ENCODE assay signal across 8 cellular contexts in the genomic region with DNA sequence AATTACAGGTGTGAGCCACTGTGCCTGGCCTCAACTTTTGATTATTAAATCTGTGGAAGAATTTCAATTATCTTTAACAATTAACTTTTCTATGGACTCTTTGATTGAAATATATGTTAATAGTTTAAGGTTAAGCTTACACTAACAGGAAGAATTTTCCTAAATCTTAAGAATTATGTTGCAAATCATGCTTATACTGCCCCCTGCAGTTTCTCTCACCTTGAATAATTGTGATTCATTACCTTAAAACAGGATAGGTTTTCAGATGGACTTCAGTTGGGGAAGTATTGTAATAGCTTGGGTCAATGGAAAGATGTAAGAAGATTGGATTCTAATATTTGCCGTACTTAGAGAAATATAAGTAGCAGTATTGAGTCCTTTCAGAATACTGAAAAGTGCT.
A peak's percentile ranks its signal among the peaks of the same experiment; 100 is the strongest.
DNase-seq lines count a peak whose midpoint lies in the region; ATAC-seq and TF ChIP-seq lines count a peak whose summit lies in the region.
"Not testable (repeated sequence)": the region's sequence is repeated elsewhere in the genome, so short reads cannot be mapped to it uniquely, and the experiment has no call there.

No MANE protein-coding gene starts in this region.

- H3K9me3 Mint-ChIP-seq in progenitor cell of endocrine pancreas (ENCODE audit: low read depth): not testable (repeated sequence)

- peak; percentile 7 for TF ChIP-seq CTCF in DND-41 (IDR thresholded peaks at IDR 0.05; ENCODE audit: borderline replicate concordance, extremely low read depth, low read length, poor library complexity, severe bottlenecking)
- TF ChIP-seq CTCF in adrenal gland (IDR thresholded peaks at IDR 0.05): peak in 4 of 6 experiments; percentile 9 to 47 (median 26)
- peak; percentile 44 for TF ChIP-seq CTCF in left ventricle myocardium inferior (IDR thresholded peaks at IDR 0.05; ENCODE audit: borderline replicate concordance)
- peak; percentile 43 for TF ChIP-seq CTCF in progenitor cell of endocrine pancreas (IDR thresholded peaks at IDR 0.05; ENCODE audit: unreplicated experiment)

- not testable (repeated sequence) for TF ChIP-seq POLR2A in adrenal gland (IDR thresholded peaks at IDR 0.05); erythroblast (IDR thresholded peaks at IDR 0.05; ENCODE audit: low read length)

- not testable (repeated sequence) for H3K4me1 Mint-ChIP-seq in progenitor cell of endocrine pancreas (ENCODE audit: low read depth)

- not testable (repeated sequence) for H3K79me2 ChIP-seq in DND-41 (ENCODE audit: insufficient read depth, low read length)

- H2AFZ ChIP-seq in DND-41 (ENCODE audit: low read depth, low read length): not testable (repeated sequence)

- not testable (repeated sequence) for H3K9ac ChIP-seq in DND-41 (ENCODE audit: low read depth, low read length)

- DNase-seq in A172 (ENCODE audit: low spot score) (peak; percentile 2), KBM-7 (peak; percentile 25), NOMO-1 treated with DMSO at 0.1 percent for 48 hours (lab: John Stamatoyannopoulos, UW; ENCODE audit: unreplicated experiment) (peak; percentile 23), adrenal gland (peak in 1 of 7 donors; percentile 31), erythroblast (lab: John Stamatoyannopoulos, UW) (peak; percentile 3 to 31)
- not testable (repeated sequence) for DNase-seq in DND-41; left ventricle myocardium inferior; progenitor cell of endocrine pancreas (ENCODE audit: low spot score, unreplicated experiment)

- H3K36me3 Mint-ChIP-seq in progenitor cell of endocrine pancreas (ENCODE audit: insufficient read depth): not testable (repeated sequence)

- H3K27ac Mint-ChIP-seq in progenitor cell of endocrine pancreas: not testable (repeated sequence)

- in situ Hi-C loops in KBM-7 (cut with MboI; ENCODE audit: low pct_unique_long_range_greater_than_20kb, low sequenced_read_pairs): not testable (repeated sequence)

- H3K27me3 Mint-ChIP-seq in progenitor cell of endocrine pancreas: not testable (repeated sequence)

- not testable (repeated sequence) for H3K27me3 ChIP-seq in DND-41 (ENCODE audit: insufficient read depth, low read length, poor library complexity); adrenal gland
- H3K27me3 ChIP-seq in left ventricle myocardium inferior (ENCODE audit: low read depth): peaks cover 14% of the 10 kb centered on the region

- not testable (repeated sequence) for H3K4me2 ChIP-seq in DND-41 (ENCODE audit: insufficient read depth, low read length)

- H3K4me1 ChIP-seq in DND-41 (ENCODE audit: insufficient read depth, low read length); adrenal gland (replicated peaks in 1 of 2); left ventricle myocardium inferior: not testable (repeated sequence)

- H3K9me3 ChIP-seq in DND-41 (ENCODE audit: insufficient read depth, low read length, severe bottlenecking); adrenal gland (replicated peaks in 1 of 3); left ventricle myocardium inferior (replicated peaks): not testable (repeated sequence)

- not testable (repeated sequence) for ATAC-seq in DND-41 (ENCODE audit: insufficient read depth, low read depth)

- not testable (repeated sequence) for H3K27ac ChIP-seq in DND-41 (ENCODE audit: low read length); adrenal gland; left ventricle myocardium inferior (replicated peaks)

- intact Hi-C loops in adrenal gland (cut with DNase I); left ventricle myocardium inferior (cut with micrococcal nuclease): not testable (repeated sequence)

- H3K4me3 ChIP-seq in DND-41 (ENCODE audit: low read depth in 1 of 2, low read length in 2 of 2); adrenal gland; left ventricle myocardium inferior: not testable (repeated sequence)

- H3K36me3 ChIP-seq in DND-41 (ENCODE audit: insufficient read depth, low read length); adrenal gland (replicated peaks in 1 of 2); left ventricle myocardium inferior: not testable (repeated sequence)

- WGBS in adrenal gland, 4 donors: 69 to 87% (median 71%) methylated on average over 1 of the region's 1 CpG

- H3K4me3 Mint-ChIP-seq in progenitor cell of endocrine pancreas (ENCODE audit: low read depth): not testable (repeated sequence)

- not testable (repeated sequence) for H4K20me1 ChIP-seq in DND-41 (ENCODE audit: insufficient read depth, low read length)
